ENCODE assay signal across 21 cellular contexts in the genomic region with DNA sequence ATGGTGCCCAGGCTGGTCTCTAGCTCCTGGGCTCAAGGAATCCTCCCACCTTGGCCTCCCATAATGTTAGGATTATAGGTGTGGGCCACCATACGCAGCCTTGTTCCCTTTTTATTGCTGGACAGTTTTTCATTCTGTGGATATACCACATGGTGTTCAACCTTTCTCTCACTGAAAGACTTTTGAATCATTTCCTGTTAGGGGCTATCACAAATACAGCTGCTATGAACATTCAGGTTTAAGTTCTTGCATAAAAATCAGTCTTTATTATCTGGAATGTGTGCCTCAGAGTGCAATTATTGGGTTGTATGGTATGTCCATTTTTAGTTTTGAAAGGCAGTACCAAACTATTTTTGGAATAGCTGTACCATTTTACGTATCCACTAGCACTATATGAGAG.
DNase-seq lines count a peak whose midpoint lies in the region; ATAC-seq, FAIRE-seq and TF ChIP-seq lines count a peak whose summit lies in the region.
"Had no signal": no experiment of that assay in that cellular context is flagged by ENCODE, and none has a peak within 500 bp of the region (broad histone marks: within the 10 kb centered on the region; RNA-seq: fewer than 3 reads in every experiment).

No MANE protein-coding gene starts in this region.

- H3K9me1 ChIP-seq in IMR-90 (ENCODE audit: insufficient read depth, low read length), result peaks cover 7% of the 10 kb centered on the region

- H2BK20ac ChIP-seq in IMR-90 (ENCODE audit: low read depth, low read length), result no peak overlapping the region

- H3K27ac ChIP-seq in IMR-90 (ENCODE audit: insufficient read depth, low read length) (no peak overlapping the region), prostate gland (no peak overlapping the region)
- H3K27ac ChIP-seq: 22Rv1, BLaER1, C4-2B, GM23248 had no signal

- H3K4me1 ChIP-seq in IMR-90 (ENCODE audit: control insufficient read depth, insufficient read depth, low read length), result peaks cover 2% of the 10 kb centered on the region; the same call in 1 of the 2 replicates
- no peaks in the 10 kb centered on the region for H3K4me1 ChIP-seq in prostate gland (replicated peaks)
- H3K4me1 ChIP-seq: BLaER1, Caco-2 had no signal

- TF ChIP-seq POLR2A in H54 (IDR thresholded peaks at IDR 0.05; ENCODE audit: low read depth, low read length) (no peak), IMR-90 (IDR thresholded peaks at IDR 0.05; ENCODE audit: low read depth, low read length) (no peak), prostate gland (IDR thresholded peaks at IDR 0.05) (no peak)

- intact Hi-C loops in IMR-90 (cut with micrococcal nuclease) (loop anchor here (2.0 kb wide), 1 partner anchor 21 kb away; no protein-coding TSS in a partner anchor), prostate gland (cut with DNase I) (no loop called here)

- no peak overlapping the region for H3K9ac ChIP-seq in IMR-90 (ENCODE audit: low read depth, low read length)
- H3K9ac ChIP-seq: BLaER1, GM23248 had no signal

- H2BK15ac ChIP-seq in IMR-90 (ENCODE audit: low read depth, low read length), result no peak overlapping the region

- DNase-seq in H54 (ENCODE audit: insufficient read length, low spot score), result no peak
- DNase-seq in IMR-90, result peak; percentile 31
- peak; percentile 46 for DNase-seq in dermis blood vessel endothelial cell
- no peak for DNase-seq in activated naive CD4-positive, alpha-beta T cell (lab: John Stamatoyannopoulos, UW)
- no peak for DNase-seq in prostate gland (ENCODE audit: low spot score)
- DNase-seq: Caco-2; CD4-positive, CD25-positive, alpha-beta regulatory T cell; CD8-positive, alpha-beta T cell; DMS153; DND-41; GM23248; H9 had no signal

- POLR2A ChIA-PET in IMR-90 (lab: Charles Lee; ENCODE audit: unreplicated experiment), result no interaction called here

- dilution Hi-C loops in IMR-90 (cut with HindIII; ENCODE audit: low sequenced_read_pairs, unreplicated experiment), result no loop called here

- H4K8ac ChIP-seq in IMR-90 (ENCODE audit: low read depth in 2 of 2, low read length in 2 of 2), result no peak overlapping the region

- FAIRE-seq in H54 (lab: Jason Lieb, UNC), result peak; percentile 94
- FAIRE-seq: A204.1, G401.6, GM12892, GM19239, H1 had no signal

- WGBS in IMR-90 (ENCODE audit: extremely low coverage in 2 of 2, insufficient read length in 1 of 2), 2 experiments, result no CpG with 5 or more reads among the region's 2 CpGs
- WGBS in prostate gland, result 92% methylated on average over 2 of the region's 2 CpGs

- peaks cover 4% of the 10 kb centered on the region; the same call in 1 of the 2 replicates for H4K20me1 ChIP-seq in IMR-90 (ENCODE audit: insufficient read depth, low read length)
- H4K20me1 ChIP-seq: BLaER1 had no signal

- H3K9me3 ChIP-seq in IMR-90 (ENCODE audit: control insufficient read depth, insufficient read depth, low read length) (no peaks in the 10 kb centered on the region), prostate gland (no peaks in the 10 kb centered on the region)
- H3K9me3 ChIP-seq: BLaER1, Caco-2 had no signal

- no peak overlapping the region for H3K4me3 ChIP-seq in IMR-90 (ENCODE audit: insufficient read depth, low read depth, low read length)
- H3K4me3 ChIP-seq in prostate gland, result no peak overlapping the region
- H3K4me3 ChIP-seq: BLaER1, GM23248 had no signal

- ATAC-seq in IMR-90 (ENCODE audit: low read depth) (no peak), HG03354 (IDR thresholded peaks at IDR 0.05; ENCODE audit: poor library complexity, severe bottlenecking, unreplicated experiment) (no peak)
- ATAC-seq: CD8-positive, alpha-beta T cell had no signal

- in situ Hi-C loops in IMR-90 (cut with MboI; ENCODE audit: low sequenced_read_pairs), result no loop called here

- H3K36me3 ChIP-seq in IMR-90 (ENCODE audit: control insufficient read depth, insufficient read depth, low read length) (no peaks in the 10 kb centered on the region), prostate gland (no peaks in the 10 kb centered on the region)
- H3K36me3 ChIP-seq: BLaER1 had no signal

- H3K79me1 ChIP-seq in IMR-90 (ENCODE audit: low read depth in 1 of 2, low read length in 2 of 2), result peaks cover 31 to 33% of the 10 kb centered on the region in 2 experiments

- no peak overlapping the region for H3K4ac ChIP-seq in IMR-90 (ENCODE audit: low read depth, low read length)

- H3K18ac ChIP-seq in IMR-90 (ENCODE audit: low read depth, low read length), result no peak overlapping the region

- no peak for TF ChIP-seq RAD21 in IMR-90 (IDR thresholded peaks at IDR 0.05; ENCODE audit: low read length)

- H3K56ac ChIP-seq in IMR-90 (ENCODE audit: extremely low read depth, insufficient read depth, low read length), result no peak overlapping the region

- CTCF ChIA-PET in IMR-90 (lab: Yijun Ruan, JAX), result no interaction called here

- no peak overlapping the region for H2BK5ac ChIP-seq in IMR-90 (ENCODE audit: low read depth, low read length, poor library complexity, severe bottlenecking)

- H3K14ac ChIP-seq in IMR-90 (replicated peaks; ENCODE audit: low read depth, low read length), result no peak overlapping the region

- no peak overlapping the region for H2AK9ac ChIP-seq in IMR-90 (replicated peaks; ENCODE audit: low read depth, low read length, poor library complexity)

- H4K91ac ChIP-seq in IMR-90 (ENCODE audit: insufficient read depth, low read depth, low read length), result no peak overlapping the region

- no peak overlapping the region for H2BK120ac ChIP-seq in IMR-90 (ENCODE audit: low read depth, low read length)

- H4K5ac ChIP-seq in IMR-90 (ENCODE audit: low read depth, low read length), result no peak overlapping the region

- BruUV-seq in IMR-90 (replicated peaks; lab: Mats Ljungman, UMichigan), result TSS peak; percentile 2

- H3K4me2 ChIP-seq in IMR-90 (ENCODE audit: low read depth, low read length), result no peak overlapping the region
- H3K4me2 ChIP-seq: BLaER1 had no signal

- TF ChIP-seq CTCF in IMR-90 (conservative IDR thresholded peaks at IDR 0.05; ENCODE audit: low read depth, low read length) (no peak), prostate gland (IDR thresholded peaks at IDR 0.05) (no peak)

- no peak overlapping the region for H3K23ac ChIP-seq in IMR-90 (ENCODE audit: low read depth, low read length)

- H3K27me3 ChIP-seq in IMR-90 (ENCODE audit: control insufficient read depth, insufficient read depth, low read length) (no peaks in the 10 kb centered on the region), prostate gland (replicated peaks; ENCODE audit: insufficient read depth) (no peaks in the 10 kb centered on the region)
- H3K27me3 ChIP-seq: BLaER1 had no signal

- no peak overlapping the region for H2AFZ ChIP-seq in IMR-90 (replicated peaks; ENCODE audit: low read length, poor library complexity)
- H2AFZ ChIP-seq: GM23248 had no signal

- H2AK5ac ChIP-seq in IMR-90 (ENCODE audit: low read depth, low read length), result no peak overlapping the region

TF ChIP-seq in IMR-90, 13 proteins besides CTCF, POLR2A, EP300 and RAD21:
- TF ChIP-seq SMC3 (IDR thresholded peaks at IDR 0.05; ENCODE audit: low read depth, low read length), result no peak

Comparison
In these comparisons a context has a peak if more than half of its experiments do, and no peak if none do; other contexts are left out.
1. DNase-seq: peak in IMR-90 (single experiment) and dermis blood vessel endothelial cell (single experiment); none in H54 (single experiment), activated naive CD4-positive, alpha-beta T cell (0 of 4) and prostate gland (single experiment).